2 cellular contexts compared by ENCODE assay signal in the genomic region with DNA sequence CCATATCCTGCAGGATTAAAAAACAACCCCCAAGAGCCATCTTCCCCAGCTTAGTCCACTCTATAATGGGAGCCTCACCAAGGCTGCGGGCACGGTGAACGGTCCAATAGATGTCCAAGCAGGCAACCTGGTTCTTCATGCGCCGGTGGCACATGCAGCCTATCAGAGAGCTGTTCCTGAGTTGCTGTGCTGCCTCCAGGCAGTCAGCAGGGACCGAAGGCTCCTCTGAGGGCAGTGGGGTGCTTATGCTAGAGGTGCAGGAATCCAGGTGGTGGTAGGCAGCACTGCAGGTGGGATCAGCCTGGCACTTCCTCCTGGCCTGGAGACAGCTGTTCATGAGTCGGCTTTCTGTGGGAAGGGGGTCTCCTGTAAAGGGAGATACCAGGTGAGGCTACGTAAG.
TF ChIP-seq lines count a peak whose summit lies in the region.

No MANE protein-coding gene starts in this region.

TF ChIP-seq in A549, 52 proteins besides CTCF, POLR2A, EP300 and RAD21:
- TF ChIP-seq HEYL (CRISPR knock-in tag; IDR thresholded peaks at IDR 0.05) = no peak
- TF ChIP-seq, protein P1, sequence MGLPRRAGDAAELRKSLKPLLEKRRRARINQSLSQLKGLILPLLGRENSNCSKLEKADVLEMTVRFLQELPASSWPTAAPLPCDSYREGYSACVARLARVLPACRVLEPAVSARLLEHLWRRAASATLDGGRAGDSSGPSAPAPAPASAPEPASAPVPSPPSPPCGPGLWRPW (IDR thresholded peaks at IDR 0.05) = no peak
- no peak for TF ChIP-seq KDM5A (IDR thresholded peaks at IDR 0.05)
- no peak for TF ChIP-seq RFX5 (IDR thresholded peaks at IDR 0.05)

TF ChIP-seq in HEK293, 187 proteins besides CTCF, POLR2A, EP300 and RAD21:
- TF ChIP-seq ZIC2 (tag by site-specific recombination; IDR thresholded peaks at IDR 0.05) (peak; percentile 7; the same call in 1 of the 2 replicates), ZNF133 (tag by site-specific recombination; IDR thresholded peaks at IDR 0.05) (no peak)
